ENCODE assay signal across 18 cellular contexts in genomic region chr2:241958818-241959545, GRCh38.
"Had no signal": no experiment of that assay in that cellular context is flagged by ENCODE, and none has a peak within 500 bp of the region (broad histone marks: within the 10 kb centered on the region; RNA-seq: fewer than 3 reads in every experiment).

No MANE protein-coding gene starts in this region.

- H3K27ac Mint-ChIP-seq: activated CD4-positive, alpha-beta T cell treated with anti-CD3 and anti-CD28 coated beads, Interleukin-2, amount 10 ng/mL, durations not matched to agents 7 days and 5 days; activated CD8-positive, alpha-beta T cell treated with anti-CD3 and anti-CD28 coated beads, Interleukin-2, amount 10 ng/mL, durations not matched to agents 7 days and 5 days; activated naive CD4-positive, alpha-beta T cell treated with anti-CD3 and anti-CD28 coated beads, Interleukin-2, amount 10 ng/mL, durations not matched to agents 7 days and 5 days; activated T-cell treated with anti-CD3 and anti-CD28 coated beads, Interleukin-2, amount 50 U/mL, for 24 hours; activated T-helper 2 cell treated with anti-CD3 and anti-CD28 coated beads, Interferon-gamma antibody, Interleukin-2, Interleukin-4, amounts not matched to agents 10 μg/mL and 5 μg/mL and 100 μg/mL, durations not matched to agents 14 hours and 24 hours and 36 hours; natural killer cell treated with Interleukin-12 subunit alpha and Interleukin-12 subunit beta and Interleukin-15 and Interleukin-18, amount 100 ng/mL, for 72 hours had no signal

- DNase-seq: activated CD4-positive, alpha-beta T cell treated with anti-CD3 and anti-CD28 coated beads, Interleukin-2, amount 10 ng/mL, durations not matched to agents 7 days and 5 days; activated CD8-positive, alpha-beta T cell treated with anti-CD3 and anti-CD28 coated beads, Interleukin-2, amount 10 ng/mL, durations not matched to agents 7 days and 5 days; activated naive CD4-positive, alpha-beta T cell treated with anti-CD3 and anti-CD28 coated beads, Interleukin-2, amount 10 ng/mL, durations not matched to agents 7 days and 5 days; activated T-cell treated with anti-CD3 and anti-CD28 coated beads, Interleukin-2, amount 50 U/mL, for 24 hours; amniotic stem cell; caudate nucleus; dorsolateral prefrontal cortex; hippocampal formation; lower lobe of right lung; stimulated activated CD8-positive, alpha-beta memory T cell treated with anti-CD3 and anti-CD28 coated beads, Interleukin-4, amount 100 ng/mL, for 48 hours; stimulated activated naive CD4-positive, alpha-beta T cell treated with Interleukin-2 at 50 U/mL for 16 hours; substantia nigra had no signal

- H3K4me3 ChIP-seq: dorsolateral prefrontal cortex, lower lobe of right lung, tibial nerve, uterus had no signal

- H3K27me3 Mint-ChIP-seq: activated CD4-positive, alpha-beta T cell treated with anti-CD3 and anti-CD28 coated beads, Interleukin-2, amount 10 ng/mL, durations not matched to agents 7 days and 5 days; activated naive CD4-positive, alpha-beta T cell treated with anti-CD3 and anti-CD28 coated beads, Interleukin-2, amount 10 ng/mL, durations not matched to agents 7 days and 5 days; activated T-cell treated with anti-CD3 and anti-CD28 coated beads, Interleukin-2, amount 50 U/mL, for 24 hours; natural killer cell treated with Interleukin-12 subunit alpha and Interleukin-12 subunit beta and Interleukin-15 and Interleukin-18, amount 100 ng/mL, for 72 hours had no signal

- H3K27ac ChIP-seq: dorsolateral prefrontal cortex, lower lobe of right lung, neutrophil, parathyroid adenoma, tibial nerve had no signal

- ATAC-seq: activated CD8-positive, alpha-beta T cell treated with anti-CD3 and anti-CD28 coated beads, Interleukin-2, amount 10 ng/mL, durations not matched to agents 7 days and 5 days; natural killer cell treated with Interleukin-12 subunit alpha and Interleukin-12 subunit beta and Interleukin-15 and Interleukin-18, amount 100 ng/mL, for 72 hours had no signal

- H3K9me3 Mint-ChIP-seq: activated CD4-positive, alpha-beta T cell treated with anti-CD3 and anti-CD28 coated beads, Interleukin-2, amount 10 ng/mL, durations not matched to agents 7 days and 5 days; activated naive CD4-positive, alpha-beta T cell treated with anti-CD3 and anti-CD28 coated beads, Interleukin-2, amount 10 ng/mL, durations not matched to agents 7 days and 5 days; activated T-cell treated with anti-CD3 and anti-CD28 coated beads, Interleukin-2, amount 50 U/mL, for 24 hours; activated T-helper 2 cell treated with anti-CD3 and anti-CD28 coated beads, Interferon-gamma antibody, Interleukin-2, Interleukin-4, amounts not matched to agents 10 μg/mL and 5 μg/mL and 100 μg/mL, durations not matched to agents 14 hours and 24 hours and 36 hours; natural killer cell treated with Interleukin-12 subunit alpha and Interleukin-12 subunit beta and Interleukin-15 and Interleukin-18, amount 100 ng/mL, for 72 hours had no signal

- H3K27me3 ChIP-seq: dorsolateral prefrontal cortex, neutrophil, tibial nerve, uterus had no signal

- H3K4me3 Mint-ChIP-seq: activated CD4-positive, alpha-beta T cell treated with anti-CD3 and anti-CD28 coated beads, Interleukin-2, amount 10 ng/mL, durations not matched to agents 7 days and 5 days; activated CD8-positive, alpha-beta T cell treated with anti-CD3 and anti-CD28 coated beads, Interleukin-2, amount 10 ng/mL, durations not matched to agents 7 days and 5 days; activated naive CD4-positive, alpha-beta T cell treated with anti-CD3 and anti-CD28 coated beads, Interleukin-2, amount 10 ng/mL, durations not matched to agents 7 days and 5 days; activated T-cell treated with anti-CD3 and anti-CD28 coated beads, Interleukin-2, amount 50 U/mL, for 24 hours; natural killer cell treated with Interleukin-12 subunit alpha and Interleukin-12 subunit beta and Interleukin-15 and Interleukin-18, amount 100 ng/mL, for 72 hours had no signal

- H3K36me3 Mint-ChIP-seq: activated naive CD4-positive, alpha-beta T cell treated with anti-CD3 and anti-CD28 coated beads, Interleukin-2, amount 10 ng/mL, durations not matched to agents 7 days and 5 days; natural killer cell treated with Interleukin-12 subunit alpha and Interleukin-12 subunit beta and Interleukin-15 and Interleukin-18, amount 100 ng/mL, for 72 hours had no signal

- H3K36me3 ChIP-seq: lower lobe of right lung, neutrophil, tibial nerve, uterus had no signal
